In the genomic region with DNA sequence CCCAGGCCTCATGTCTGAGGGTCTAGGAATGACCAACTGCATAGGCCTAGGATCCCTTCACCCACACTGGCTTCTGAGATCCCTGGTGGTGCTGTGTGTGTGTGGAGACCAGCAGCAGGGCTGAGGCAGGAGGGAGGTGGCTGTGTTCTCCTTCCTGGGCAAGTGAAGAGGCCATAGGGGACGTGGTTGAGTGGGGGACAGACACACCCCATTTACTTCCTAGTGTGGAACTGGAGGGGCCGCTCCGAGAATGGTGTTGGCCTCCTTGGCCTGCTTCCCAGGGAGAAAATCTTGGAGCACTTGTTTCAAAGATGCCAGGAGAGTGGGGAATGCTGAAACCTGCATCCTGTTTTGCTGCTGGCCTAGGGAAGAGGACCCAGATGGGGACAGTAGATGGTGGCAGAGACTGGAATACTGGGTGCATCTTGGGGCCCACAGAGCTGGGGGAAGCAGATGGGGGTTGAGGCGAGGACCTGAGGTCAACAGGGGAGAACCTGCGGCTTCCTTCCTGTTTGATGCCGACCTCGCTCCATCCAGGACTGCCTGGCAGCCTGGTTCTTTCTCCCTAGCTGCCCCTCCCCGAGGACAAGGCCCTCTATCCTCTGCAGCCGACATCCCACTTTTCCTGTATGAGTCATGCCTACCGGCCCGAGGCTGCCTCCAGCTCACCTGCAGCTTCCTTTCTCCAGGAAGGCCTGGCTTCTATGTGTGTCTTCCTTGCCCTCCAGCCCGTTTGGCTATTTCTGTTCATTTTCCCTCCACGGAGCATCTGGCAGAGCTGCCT, we compare ENCODE assay signal across 16 cellular contexts. TPM values are rescaled to one million over a fixed set of nuclear protein-coding genes. Genes with fewer than 3 reads are reported as not detected.
DNase-seq lines count a peak whose midpoint lies in the region; ATAC-seq and TF ChIP-seq lines count a peak whose summit lies in the region.
"Had no signal": no experiment of that assay in that cellular context is flagged by ENCODE, and none has a peak within 500 bp of the region (broad histone marks: within the 10 kb centered on the region; RNA-seq: fewer than 3 reads in every experiment).

No MANE protein-coding gene starts in this region.

- no peak for ATAC-seq in HG03175 (IDR thresholded peaks at IDR 0.05; ENCODE audit: unreplicated experiment)
- no peak for ATAC-seq in effector memory CD8-positive, alpha-beta T cell (replicated peaks)
- ATAC-seq: activated CD8-positive, alpha-beta memory T cell treated with anti-CD3 and anti-CD28 coated beads, Interleukin-2, amount 10 ng/mL, durations not matched to agents 7 days and 5 days; T-cell had no signal

- H3K9me3 ChIP-seq in MM.1S (replicated peaks; ENCODE audit: insufficient read depth, low read length), result no peaks in the 10 kb centered on the region
- H3K9me3 ChIP-seq: pancreas had no signal

- peaks cover 3% of the 10 kb centered on the region for H3K27me3 Mint-ChIP-seq in neural crest cell (ENCODE audit: low read depth)
- peaks cover 42 to 82% of the 10 kb centered on the region in 2 donors for H3K27me3 Mint-ChIP-seq in effector memory CD8-positive, alpha-beta T cell

- H3K4me3 Mint-ChIP-seq in neural crest cell, result no peak overlapping the region
- H3K4me3 Mint-ChIP-seq in effector memory CD8-positive, alpha-beta T cell, result no peak overlapping the region
- H3K4me3 Mint-ChIP-seq: activated CD8-positive, alpha-beta memory T cell treated with anti-CD3 and anti-CD28 coated beads, Interleukin-2, amount 10 ng/mL, durations not matched to agents 7 days and 5 days; T-cell had no signal

- no peaks in the 10 kb centered on the region for H3F3A ChIP-seq in MM.1S (ENCODE audit: insufficient read depth, low read length)

- H3K27ac ChIP-seq in MM.1S (ENCODE audit: low read length), result no peak overlapping the region
- H3K27ac ChIP-seq: brain microvascular endothelial cell, C4-2B, HL-60, pancreas had no signal

- DNase-seq in DMS53 treated with DMSO at 0.1 percent for 48 hours (lab: John Stamatoyannopoulos, UW; ENCODE audit: unreplicated experiment), result peak; percentile 96
- peak; percentile 52 for DNase-seq in NCI-H510A treated with DMSO at 0.1 percent for 48 hours (lab: John Stamatoyannopoulos, UW)
- DNase-seq in epithelial cell of esophagus (ENCODE audit: low read depth), result peak; percentile 78
- no peak for DNase-seq in neural crest cell (ENCODE audit: low read depth, low spot score)
- no peak for DNase-seq in MM.1S
- no peak for DNase-seq in effector memory CD8-positive, alpha-beta T cell
- DNase-seq in stimulated activated naive CD4-positive, alpha-beta T cell treated with Interleukin-2 at 50 U/mL for 16 hours (lab: John Stamatoyannopoulos, UW), result no peak
- DNase-seq: activated CD8-positive, alpha-beta memory T cell treated with anti-CD3 and anti-CD28 coated beads, Interleukin-2, amount 10 ng/mL, durations not matched to agents 7 days and 5 days; NCI-H187 treated with DMSO at 0.1 percent for 48 hours; T-cell had no signal

- no peak overlapping the region for H3K4me2 ChIP-seq in MM.1S (ENCODE audit: low read depth, low read length)

- H3K27me3 ChIP-seq in MM.1S (replicated peaks; ENCODE audit: insufficient read depth, low read length), result no peaks in the 10 kb centered on the region
- H3K27me3 ChIP-seq: brain microvascular endothelial cell, pancreas had no signal

- no peaks in the 10 kb centered on the region for H3K79me2 ChIP-seq in MM.1S (ENCODE audit: low read length)

- no peak overlapping the region for H3K9ac ChIP-seq in MM.1S (ENCODE audit: low read length)

- H3K36me3 Mint-ChIP-seq in neural crest cell (ENCODE audit: low read depth), result no peaks in the 10 kb centered on the region
- peaks cover 3% of the 10 kb centered on the region for H3K36me3 Mint-ChIP-seq in effector memory CD8-positive, alpha-beta T cell (ENCODE audit: insufficient read depth)
- H3K36me3 Mint-ChIP-seq: activated CD8-positive, alpha-beta memory T cell treated with anti-CD3 and anti-CD28 coated beads, Interleukin-2, amount 10 ng/mL, durations not matched to agents 7 days and 5 days; T-cell had no signal

- no peaks in the 10 kb centered on the region for H3K36me3 ChIP-seq in MM.1S (replicated peaks; ENCODE audit: insufficient read depth, low read length)
- H3K36me3 ChIP-seq: brain microvascular endothelial cell, pancreas had no signal

- no peaks in the 10 kb centered on the region for H4K20me1 ChIP-seq in MM.1S (ENCODE audit: insufficient read depth, low read length)

- TF ChIP-seq CTCF in epithelial cell of esophagus (IDR thresholded peaks at IDR 0.05; ENCODE audit: insufficient read depth, low read depth, low read length, missing control alignments), result no peak
- TF ChIP-seq CTCF in neural crest cell (conservative IDR thresholded peaks at IDR 0.05), result no peak
- TF ChIP-seq CTCF in MM.1S (IDR thresholded peaks at IDR 0.05; ENCODE audit: low read length), result no peak

- H3K4me3 ChIP-seq in epithelial cell of esophagus (ENCODE audit: low read length) (no peak overlapping the region), MM.1S (ENCODE audit: low read length) (no peak overlapping the region)
- H3K4me3 ChIP-seq: pancreas had no signal

- no peaks in the 10 kb centered on the region for H3K9me2 ChIP-seq in MM.1S (replicated peaks; ENCODE audit: insufficient read depth, low read length)

- H3K27ac Mint-ChIP-seq in neural crest cell (ENCODE audit: unreplicated experiment), result peak overlapping the region; percentile 61
- peak overlapping the region in 1 of 2 donors; percentile 53 for H3K27ac Mint-ChIP-seq in effector memory CD8-positive, alpha-beta T cell
- H3K27ac Mint-ChIP-seq: activated CD8-positive, alpha-beta memory T cell treated with anti-CD3 and anti-CD28 coated beads, Interleukin-2, amount 10 ng/mL, durations not matched to agents 7 days and 5 days; T-cell had no signal

- no peak overlapping the region for H2AFZ ChIP-seq in MM.1S (ENCODE audit: low read length)

- no peaks in the 10 kb centered on the region for H3K9me3 Mint-ChIP-seq in neural crest cell
- no peaks in the 10 kb centered on the region for H3K9me3 Mint-ChIP-seq in effector memory CD8-positive, alpha-beta T cell
- H3K9me3 Mint-ChIP-seq: T-cell had no signal

- peaks cover 23% of the 10 kb centered on the region for H3K4me1 Mint-ChIP-seq in neural crest cell
- peaks cover 4 to 5% of the 10 kb centered on the region in 2 donors for H3K4me1 Mint-ChIP-seq in effector memory CD8-positive, alpha-beta T cell (ENCODE audit: low read depth in 2 of 2)
- H3K4me1 Mint-ChIP-seq: T-cell had no signal

- H3K4me1 ChIP-seq in MM.1S (ENCODE audit: low read length), result no peaks in the 10 kb centered on the region
- H3K4me1 ChIP-seq: pancreas had no signal

RNA-seq across cellular contexts. Expression of a gene that starts 19.2 kb away (rescaled TPM):
- total RNA-seq in neural crest cell, result 6.5 and 8.7 TPM in 2 replicates

RNA-seq across cellular contexts. Expression of a gene that starts 19.7 kb away (rescaled TPM):
- total RNA-seq in neural crest cell, result 86.4 and 88.7 TPM in 2 replicates

RNA-seq across cellular contexts. Expression of a gene that starts 54.6 kb away (rescaled TPM):
- total RNA-seq in neural crest cell, result not detected in 2 replicates
- total RNA-seq: frontal cortex had no signal

Comparison
In these comparisons a context has a peak if more than half of its experiments do, and no peak if none do; other contexts are left out.
1. DNase-seq: peak in DMS53 treated with DMSO at 0.1 percent for 48 hours (single experiment), NCI-H510A treated with DMSO at 0.1 percent for 48 hours (single experiment) and epithelial cell of esophagus (single experiment); none in neural crest cell (single experiment), MM.1S (single experiment), effector memory CD8-positive, alpha-beta T cell (0 of 3) and stimulated activated naive CD4-positive, alpha-beta T cell treated with Interleukin-2 at 50 U/mL for 16 hours (single experiment).